Comparison of ENCODE assay signal across 1 cellular context in genomic region chr7:98203964-98204605, GRCh38.
TF ChIP-seq lines count a peak whose summit lies in the region.

No MANE protein-coding gene starts in this region.

TF ChIP-seq in GM12878, 131 proteins besides CTCF, POLR2A, EP300 and RAD21 (continued from another document):
- TF ChIP-seq, protein P1, sequence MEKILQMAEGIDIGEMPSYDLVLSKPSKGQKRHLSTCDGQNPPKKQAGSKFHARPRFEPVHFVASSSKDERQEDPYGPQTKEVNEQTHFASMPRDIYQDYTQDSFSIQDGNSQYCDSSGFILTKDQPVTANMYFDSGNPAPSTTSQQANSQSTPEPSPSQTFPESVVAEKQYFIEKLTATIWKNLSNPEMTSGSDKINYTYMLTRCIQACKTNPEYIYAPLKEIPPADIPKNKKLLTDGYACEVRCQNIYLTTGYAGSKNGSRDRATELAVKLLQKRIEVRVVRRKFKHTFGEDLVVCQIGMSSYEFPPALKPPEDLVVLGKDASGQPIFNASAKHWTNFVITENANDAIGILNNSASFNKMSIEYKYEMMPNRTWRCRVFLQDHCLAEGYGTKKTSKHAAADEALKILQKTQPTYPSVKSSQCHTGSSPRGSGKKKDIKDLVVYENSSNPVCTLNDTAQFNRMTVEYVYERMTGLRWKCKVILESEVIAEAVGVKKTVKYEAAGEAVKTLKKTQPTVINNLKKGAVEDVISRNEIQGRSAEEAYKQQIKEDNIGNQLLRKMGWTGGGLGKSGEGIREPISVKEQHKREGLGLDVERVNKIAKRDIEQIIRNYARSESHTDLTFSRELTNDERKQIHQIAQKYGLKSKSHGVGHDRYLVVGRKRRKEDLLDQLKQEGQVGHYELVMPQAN (conservative IDR thresholded peaks at IDR 0.05), result no peak
- TF ChIP-seq ZSCAN29 (IDR thresholded peaks at IDR 0.05) (no peak), ZNF217 (IDR thresholded peaks at IDR 0.05) (no peak), SRF (IDR thresholded peaks at IDR 0.05; ENCODE audit: low read depth in 2 of 2, low read length in 2 of 2) (no peak), NR2C2 (IDR thresholded peaks at IDR 0.05; ENCODE audit: borderline replicate concordance, control insufficient read depth, insufficient read length, low read depth) (no peak), POU2F2 (IDR thresholded peaks at IDR 0.05; ENCODE audit: borderline replicate concordance, low read depth, low read length) (no peak), REST (IDR thresholded peaks at IDR 0.05; ENCODE audit: low read depth, low read length) (no peak), STAT1 (conservative IDR thresholded peaks at IDR 0.05) (no peak), CBX3 (IDR thresholded peaks at IDR 0.05; ENCODE audit: borderline replicate concordance, low read depth) (no peak), CHD1 (IDR thresholded peaks at IDR 0.05; ENCODE audit: low read depth, low read length) (no peak), CREM (IDR thresholded peaks at IDR 0.05; ENCODE audit: low read depth) (no peak), RUNX3 (IDR thresholded peaks at IDR 0.05; ENCODE audit: low read length) (no peak), GABPA (IDR thresholded peaks at IDR 0.05; ENCODE audit: low read depth) (no peak), ESRRA (IDR thresholded peaks at IDR 0.05; ENCODE audit: low read length) (no peak)
- TF ChIP-seq, protein P2, sequence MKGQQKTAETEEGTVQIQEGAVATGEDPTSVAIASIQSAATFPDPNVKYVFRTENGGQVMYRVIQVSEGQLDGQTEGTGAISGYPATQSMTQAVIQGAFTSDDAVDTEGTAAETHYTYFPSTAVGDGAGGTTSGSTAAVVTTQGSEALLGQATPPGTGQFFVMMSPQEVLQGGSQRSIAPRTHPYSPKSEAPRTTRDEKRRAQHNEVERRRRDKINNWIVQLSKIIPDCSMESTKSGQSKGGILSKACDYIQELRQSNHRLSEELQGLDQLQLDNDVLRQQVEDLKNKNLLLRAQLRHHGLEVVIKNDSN (IDR thresholded peaks at IDR 0.05; ENCODE audit: borderline replicate concordance, extremely low read length, insufficient read depth, low read depth, low read length), result no peak
- TF ChIP-seq, protein P3, sequence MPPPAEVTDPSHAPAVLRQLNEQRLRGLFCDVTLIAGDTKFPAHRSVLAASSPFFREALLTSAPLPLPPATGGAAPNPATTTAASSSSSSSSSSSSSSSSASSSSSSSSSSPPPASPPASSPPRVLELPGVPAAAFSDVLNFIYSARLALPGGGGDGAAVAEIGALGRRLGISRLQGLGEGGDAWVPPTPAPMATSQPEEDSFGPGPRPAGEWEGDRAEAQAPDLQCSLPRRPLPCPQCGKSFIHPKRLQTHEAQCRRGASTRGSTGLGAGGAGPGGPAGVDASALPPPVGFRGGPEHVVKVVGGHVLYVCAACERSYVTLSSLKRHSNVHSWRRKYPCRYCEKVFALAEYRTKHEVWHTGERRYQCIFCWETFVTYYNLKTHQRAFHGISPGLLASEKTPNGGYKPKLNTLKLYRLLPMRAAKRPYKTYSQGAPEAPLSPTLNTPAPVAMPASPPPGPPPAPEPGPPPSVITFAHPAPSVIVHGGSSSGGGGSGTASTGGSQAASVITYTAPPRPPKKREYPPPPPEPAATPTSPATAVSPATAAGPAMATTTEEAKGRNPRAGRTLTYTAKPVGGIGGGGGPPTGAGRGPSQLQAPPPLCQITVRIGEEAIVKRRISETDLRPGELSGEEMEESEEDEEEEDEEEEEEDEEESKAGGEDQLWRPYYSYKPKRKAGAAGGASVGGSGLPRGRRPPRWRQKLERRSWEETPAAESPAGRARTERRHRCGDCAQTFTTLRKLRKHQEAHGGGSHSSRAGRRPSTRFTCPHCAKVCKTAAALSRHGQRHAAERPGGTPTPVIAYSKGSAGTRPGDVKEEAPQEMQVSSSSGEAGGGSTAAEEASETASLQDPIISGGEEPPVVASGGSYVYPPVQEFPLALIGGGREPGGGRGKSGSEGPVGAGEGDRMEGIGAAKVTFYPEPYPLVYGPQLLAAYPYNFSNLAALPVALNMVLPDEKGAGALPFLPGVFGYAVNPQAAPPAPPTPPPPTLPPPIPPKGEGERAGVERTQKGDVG (CRISPR knock-in tag; IDR thresholded peaks at IDR 0.05), result no peak
